In the genomic region with DNA sequence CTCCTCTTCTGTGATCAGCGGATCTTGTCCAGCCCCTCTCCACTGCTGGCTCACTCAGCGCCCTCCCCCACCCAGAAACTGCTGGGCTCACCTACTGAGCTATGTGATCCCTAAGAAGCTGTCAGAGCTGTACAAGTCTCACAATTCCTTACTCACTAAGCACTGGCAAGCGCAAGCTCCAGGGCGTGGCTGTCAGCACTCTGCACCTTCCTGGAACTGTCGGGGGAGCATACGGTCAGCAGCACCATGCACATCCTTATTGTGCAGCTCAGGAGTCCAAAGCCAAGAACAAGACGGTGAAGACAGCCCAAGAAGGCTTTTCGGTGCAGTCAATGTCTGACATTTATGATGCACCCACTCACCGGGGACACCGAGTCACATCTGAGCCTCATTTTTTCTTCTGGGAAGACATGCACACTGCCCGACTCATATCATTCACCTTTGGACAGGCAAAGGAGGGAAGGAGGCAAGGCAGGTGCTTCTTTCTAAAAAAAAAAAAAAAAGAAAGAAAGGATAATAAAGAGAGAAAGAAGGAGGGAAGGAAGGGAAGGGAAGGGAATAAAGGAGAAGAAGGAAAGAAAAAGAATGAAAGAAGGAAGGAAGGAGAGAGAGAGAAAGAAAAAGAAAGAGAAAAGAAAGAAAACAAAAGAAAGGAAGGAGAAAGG, we compare ENCODE assay signal across 14 cellular contexts. TPM values are rescaled to one million over a fixed set of nuclear protein-coding genes. Genes with fewer than 3 reads are reported as not detected.
DNase-seq lines count a peak whose midpoint lies in the region; ATAC-seq and TF ChIP-seq lines count a peak whose summit lies in the region.
"Had no signal": no experiment of that assay in that cellular context is flagged by ENCODE, and none has a peak within 500 bp of the region (broad histone marks: within the 10 kb centered on the region; RNA-seq: fewer than 3 reads in every experiment).

No MANE protein-coding gene starts in this region.

- WGBS in thyroid gland, 2 donors: 44 to 68% methylated on average over 11 of the region's 11 CpGs

- H4K20me1 ChIP-seq in PC-3 (ENCODE audit: low read length): no peaks in the 10 kb centered on the region

- H3K9me3 ChIP-seq in PC-3 (ENCODE audit: low read length): no peaks in the 10 kb centered on the region
- no peaks in the 10 kb centered on the region for H3K9me3 ChIP-seq in duodenal mucosa (ENCODE audit: control insufficient read depth in 1 of 2, low read length in 2 of 2)
- no peaks in the 10 kb centered on the region for H3K9me3 ChIP-seq in mucosa of descending colon
- no peaks in the 10 kb centered on the region for H3K9me3 ChIP-seq in thyroid gland
- H3K9me3 ChIP-seq: sigmoid colon had no signal

- H3K27ac ChIP-seq in PC-3 (ENCODE audit: low read length): peak overlapping the region; percentile 100
- H3K27ac ChIP-seq in duodenal mucosa (ENCODE audit: low read depth, low read length): peak overlapping the region; percentile 82
- no peak overlapping the region for H3K27ac ChIP-seq in thyroid gland

- H3F3A ChIP-seq in PC-3 (ENCODE audit: low read length, unreplicated experiment): peaks cover 3% of the 10 kb centered on the region

- H2AFZ ChIP-seq in PC-3 (ENCODE audit: low read length): no peak overlapping the region

- BruUV-seq in PC-3 (replicated peaks; lab: Mats Ljungman, UMichigan): TSS peak; percentile 73

- TF ChIP-seq CTCF in PC-3 (conservative IDR thresholded peaks at IDR 0.05; ENCODE audit: low read depth, low read length): no peak
- no peak for TF ChIP-seq CTCF in mucosa of descending colon (IDR thresholded peaks at IDR 0.05)
- no peak for TF ChIP-seq CTCF in thyroid gland (IDR thresholded peaks at IDR 0.05)

- H3K9ac ChIP-seq in PC-3 (ENCODE audit: low read length): peak overlapping the region; percentile 97
- peak overlapping the region; percentile 63 to 65 for H3K9ac ChIP-seq in duodenal mucosa (ENCODE audit: low read depth in 1 of 2, low read length in 2 of 2)

- H3K4me3 ChIP-seq in PC-3 (ENCODE audit: low read length) (peak overlapping the region; percentile 64), duodenal mucosa (ENCODE audit: low read depth in 1 of 2, low read length in 2 of 2) (peak overlapping the region; percentile 37 to 50), mucosa of descending colon (no peak overlapping the region), thyroid gland (replicated peaks in 1 of 3) (no peak overlapping the region)
- H3K4me3 ChIP-seq: sigmoid colon had no signal

- H3K9me2 ChIP-seq in PC-3 (replicated peaks; ENCODE audit: low read length): no peaks in the 10 kb centered on the region

- no peak for TF ChIP-seq POLR2A in thyroid gland (IDR thresholded peaks at IDR 0.05)

- ATAC-seq in PC-3 (peak; percentile 77), mucosa of descending colon (peak; percentile 88)

- H3K4me1 ChIP-seq in PC-3 (ENCODE audit: insufficient read depth, low read length) (peaks cover 63% of the 10 kb centered on the region), duodenal mucosa (ENCODE audit: control insufficient read depth in 1 of 2, insufficient read depth in 2 of 2, low read length in 2 of 2) (peaks cover 36 to 39% of the 10 kb centered on the region in 2 donors), mucosa of descending colon (ENCODE audit: low read depth) (peaks cover 24% of the 10 kb centered on the region), thyroid gland (peaks cover 0 to 6% of the 10 kb centered on the region in 2 donors)

- H3K36me3 ChIP-seq in PC-3 (ENCODE audit: low read depth, low read length) (no peaks in the 10 kb centered on the region), duodenal mucosa (ENCODE audit: control insufficient read depth in 1 of 2, insufficient read depth in 2 of 2, low read length in 2 of 2) (no peaks in the 10 kb centered on the region), mucosa of descending colon (ENCODE audit: low read depth) (no peaks in the 10 kb centered on the region), thyroid gland (no peaks in the 10 kb centered on the region)
- H3K36me3 ChIP-seq: sigmoid colon had no signal

- intact Hi-C loops in PC-3 (cut with micrococcal nuclease): loop anchor here (1.0 to 5.0 kb wide), 3 partner anchors 13 to 163 kb away; no protein-coding TSS in a partner anchor
- intact Hi-C loops in mucosa of descending colon (cut with DNase I, micrococcal nuclease): no loop called here
- intact Hi-C loops in thyroid gland (cut with DNase I): no loop called here
- intact Hi-C loops in head of caudate nucleus (cut with DNase I): loop anchor here (10.0 kb wide), 1 partner anchor 765 kb away; no protein-coding TSS in a partner anchor

- H3K27me3 ChIP-seq in PC-3 (ENCODE audit: low read length) (no peaks in the 10 kb centered on the region), duodenal mucosa (ENCODE audit: control insufficient read depth in 1 of 2, insufficient read depth in 2 of 2, low read length in 2 of 2) (no peaks in the 10 kb centered on the region), thyroid gland (no peaks in the 10 kb centered on the region)
- H3K27me3 ChIP-seq: sigmoid colon had no signal

- peak overlapping the region; percentile 86 for H3K4me2 ChIP-seq in PC-3 (ENCODE audit: low read length)

- DNase-seq in PC-3 (peak; percentile 75), mucosa of descending colon (peak; percentile 89 to 91 (median 91)), thyroid gland (peak; percentile 34 to 37), NCI-H2171 (lab: John Stamatoyannopoulos, UW) (no peak), head of caudate nucleus (no peak), DMS114 treated with DMSO at 0.1 percent for 48 hours (lab: John Stamatoyannopoulos, UW; ENCODE audit: unreplicated experiment) (no peak), RPMI8226 (no peak)
- DNase-seq: activated B cell treated with CpG ODN at 0.5 μM for 24 hours; activated CD8-positive, alpha-beta memory T cell treated with anti-CD3 and anti-CD28 coated beads, Interleukin-2, amount 50 U/mL, for 48 hours; CD4-positive, alpha-beta T cell; central memory CD4-positive, alpha-beta T cell; NCI-H82; sigmoid colon had no signal

- H3K79me2 ChIP-seq in PC-3 (ENCODE audit: low read length): peaks cover 20% of the 10 kb centered on the region

- POLR2A ChIA-PET in PC-3 (lab: Charles Lee; ENCODE audit: unreplicated experiment): interaction anchor here (0.6 to 1.1 kb wide), 12 partner anchors 14 to 1848 kb away, joined by 3 to 12 read pairs (median 4); a partner anchor contains a TSS

- CTCF ChIA-PET in PC-3 (lab: Charles Lee): interaction anchor here (0.6 to 0.7 kb wide), 2 partner anchors 15 to 142 kb away, joined by 3 to 4 read pairs; no protein-coding TSS in a partner anchor

RNA-seq across cellular contexts. Expression of a gene that starts 56.3 kb away (rescaled TPM):
- total RNA-seq in PC-3 (2014; rRNA removed) (5.4 and 6.6 TPM in 2 replicates), mucosa of descending colon (10 to 100 TPM; 34.6 to 76.1 (median 50.5) TPM), thyroid gland (10 to 100 TPM in 3 of 4 donors, 1 to 10 TPM in 1; 9.9 to 27.7 (median 14.2) TPM)

Comparison
In these comparisons a context has a peak if more than half of its experiments do, and no peak if none do; other contexts are left out.
1. DNase-seq: peak in PC-3 (single experiment), mucosa of descending colon (3 of 3) and thyroid gland (2 of 2); none in NCI-H2171 (single experiment), head of caudate nucleus (0 of 42), DMS114 treated with DMSO at 0.1 percent for 48 hours (single experiment) and RPMI8226 (single experiment).
2. H3K27ac ChIP-seq: peak in PC-3 (single experiment) and duodenal mucosa (single experiment); none in thyroid gland (0 of 3).
3. H3K4me3 ChIP-seq: peak in PC-3 (single experiment) and duodenal mucosa (2 of 2); none in mucosa of descending colon (single experiment) and thyroid gland (0 of 3).
4. intact Hi-C loops: an anchor here in PC-3 (1.0 to 5.0 kb wide) and head of caudate nucleus (10.0 kb wide); none called in mucosa of descending colon and thyroid gland.